22 cellular contexts compared by ENCODE assay signal in genomic region chr10:30709700-30710358, GRCh38.
DNase-seq lines count a peak whose midpoint lies in the region; ATAC-seq and TF ChIP-seq lines count a peak whose summit lies in the region.
"Had no signal": no experiment of that assay in that cellular context is flagged by ENCODE, and none has a peak within 500 bp of the region (broad histone marks: within the 10 kb centered on the region; RNA-seq: fewer than 3 reads in every experiment).

No MANE protein-coding gene starts in this region.

- no peaks in the 10 kb centered on the region for H3K9me3 ChIP-seq in CD8-positive, alpha-beta T cell (ENCODE audit: low read length)

- CTCF ChIA-PET in CD8-positive, alpha-beta T cell (lab: Charles Lee), result interaction anchor here (0.7 to 3.5 kb wide), 6 partner anchors 9 to 65 kb away, joined by 3 to 17 read pairs (median 5); no protein-coding TSS in a partner anchor

- H3K4me3 Mint-ChIP-seq in activated CD4-positive, alpha-beta T cell treated with anti-CD3 and anti-CD28 coated beads, Interleukin-2, amount 10 ng/mL, durations not matched to agents 24 days and 14 days, result no peak overlapping the region
- H3K4me3 Mint-ChIP-seq in stimulated activated naive CD8-positive, alpha-beta T cell treated with anti-CD3 and anti-CD28 coated beads, Interleukin-15, Interleukin-2, amounts not matched to agents 100 ng/mL and 50 ng/mL, for 24 hours, result no peak overlapping the region
- no peak overlapping the region for H3K4me3 Mint-ChIP-seq in stimulated activated naive CD8-positive, alpha-beta T cell treated with anti-CD3 and anti-CD28 coated beads, Interleukin-15, amount 100 ng/mL, for 72 hours
- no peak overlapping the region for H3K4me3 Mint-ChIP-seq in CD8-positive, alpha-beta T cell

- no peaks in the 10 kb centered on the region for H3K27me3 ChIP-seq in CD8-positive, alpha-beta T cell (ENCODE audit: insufficient read depth, low read length)

- no peak for TF ChIP-seq CTCF in CD8-positive, alpha-beta T cell (IDR thresholded peaks at IDR 0.05)

- peak overlapping the region; percentile 55 for H3K27ac Mint-ChIP-seq in activated CD4-positive, alpha-beta T cell treated with anti-CD3 and anti-CD28 coated beads, Interleukin-2, amount 10 ng/mL, durations not matched to agents 24 days and 14 days
- H3K27ac Mint-ChIP-seq in stimulated activated naive CD8-positive, alpha-beta T cell treated with anti-CD3 and anti-CD28 coated beads, Interleukin-15, Interleukin-2, amounts not matched to agents 100 ng/mL and 50 ng/mL, for 24 hours, result peak overlapping the region; percentile 56
- H3K27ac Mint-ChIP-seq in stimulated activated naive CD8-positive, alpha-beta T cell treated with anti-CD3 and anti-CD28 coated beads, Interleukin-15, amount 100 ng/mL, for 72 hours, result no peak overlapping the region
- H3K27ac Mint-ChIP-seq in CD8-positive, alpha-beta T cell, result no peak overlapping the region

- H3K4me3 ChIP-seq in CD8-positive, alpha-beta T cell (ENCODE audit: low read depth, low read length), result no peak overlapping the region

- peaks cover 22% of the 10 kb centered on the region for H3K4me1 Mint-ChIP-seq in activated CD4-positive, alpha-beta T cell treated with anti-CD3 and anti-CD28 coated beads, Interleukin-2, amount 10 ng/mL, durations not matched to agents 24 days and 14 days
- H3K4me1 Mint-ChIP-seq in stimulated activated naive CD8-positive, alpha-beta T cell treated with anti-CD3 and anti-CD28 coated beads, Interleukin-15, Interleukin-2, amounts not matched to agents 100 ng/mL and 50 ng/mL, for 24 hours (ENCODE audit: low read depth), result peaks cover 25% of the 10 kb centered on the region
- H3K4me1 Mint-ChIP-seq in stimulated activated naive CD8-positive, alpha-beta T cell treated with anti-CD3 and anti-CD28 coated beads, Interleukin-15, amount 100 ng/mL, for 72 hours, result peaks cover 27% of the 10 kb centered on the region
- H3K4me1 Mint-ChIP-seq in CD8-positive, alpha-beta T cell (ENCODE audit: low read depth), result peaks cover 13% of the 10 kb centered on the region

- intact Hi-C loops in activated CD4-positive, alpha-beta T cell treated with anti-CD3 and anti-CD28 coated beads, Interleukin-2, amount 10 ng/mL, durations not matched to agents 24 days and 14 days (cut with micrococcal nuclease), result loop anchor here (10.0 kb wide), 2 partner anchors 605 to 1215 kb away; partner anchors contain the start of genes ARHGAP12 and ZEB1
- intact Hi-C loops in CD8-positive, alpha-beta T cell (cut with DNase I, micrococcal nuclease), result loop anchor here (5.0 to 10.0 kb wide), 6 partner anchors 175 to 1745 kb away; partner anchors contain the start of genes ARHGAP12 (in 1 of the 2), ZEB1 (in 1 of the 2) and ZNF438 (in 1 of the 2)

- H3K36me3 Mint-ChIP-seq in activated CD4-positive, alpha-beta T cell treated with anti-CD3 and anti-CD28 coated beads, Interleukin-2, amount 10 ng/mL, durations not matched to agents 24 days and 14 days (ENCODE audit: low read depth), result peaks cover 17% of the 10 kb centered on the region
- peaks cover 19% of the 10 kb centered on the region for H3K36me3 Mint-ChIP-seq in stimulated activated naive CD8-positive, alpha-beta T cell treated with anti-CD3 and anti-CD28 coated beads, Interleukin-15, Interleukin-2, amounts not matched to agents 100 ng/mL and 50 ng/mL, for 24 hours (ENCODE audit: low read depth)
- H3K36me3 Mint-ChIP-seq in CD8-positive, alpha-beta T cell, result peaks cover 7% of the 10 kb centered on the region

- no peaks in the 10 kb centered on the region for H3K27me3 Mint-ChIP-seq in activated CD4-positive, alpha-beta T cell treated with anti-CD3 and anti-CD28 coated beads, Interleukin-2, amount 10 ng/mL, durations not matched to agents 24 days and 14 days
- no peaks in the 10 kb centered on the region for H3K27me3 Mint-ChIP-seq in stimulated activated naive CD8-positive, alpha-beta T cell treated with anti-CD3 and anti-CD28 coated beads, Interleukin-15, Interleukin-2, amounts not matched to agents 100 ng/mL and 50 ng/mL, for 24 hours
- no peaks in the 10 kb centered on the region for H3K27me3 Mint-ChIP-seq in stimulated activated naive CD8-positive, alpha-beta T cell treated with anti-CD3 and anti-CD28 coated beads, Interleukin-15, amount 100 ng/mL, for 72 hours
- no peaks in the 10 kb centered on the region for H3K27me3 Mint-ChIP-seq in CD8-positive, alpha-beta T cell (ENCODE audit: low read depth)

- no peak for DNase-seq in activated CD4-positive, alpha-beta T cell treated with anti-CD3 and anti-CD28 coated beads, Interleukin-2, amount 10 ng/mL, durations not matched to agents 24 days and 14 days
- no peak for DNase-seq in activated CD4-positive, alpha-beta T cell treated with anti-CD3 and anti-CD28 coated beads for 48 hours
- DNase-seq in stimulated activated naive CD8-positive, alpha-beta T cell treated with anti-CD3 and anti-CD28 coated beads, Interleukin-15, amount 100 ng/mL, for 72 hours, result no peak
- peak; percentile 31 for DNase-seq in myocyte (ENCODE audit: low read depth)
- DNase-seq in CD8-positive, alpha-beta T cell, result no peak
- no peak for DNase-seq in NCI-H1417 treated with DMSO at 0.1 percent for 48 hours (lab: John Stamatoyannopoulos, UW)
- DNase-seq: GDM1, GOT3, HCEC 1CT, NCI-H1105 treated with DMSO at 0.1 percent for 48 hours, NCI-H1694 treated with DMSO at 0.1 percent for 48 hours, NCI-H2081 treated with DMSO at 0.1 percent for 48 hours, NCI-H2171 treated with DMSO at 0.1 percent for 48 hours, NCI-H524 treated with DMSO at 0.1 percent for 48 hours, NCI-H82 had no signal

- H3K27ac ChIP-seq in CD8-positive, alpha-beta T cell (ENCODE audit: low read depth, low read length), result no peak overlapping the region
- H3K27ac ChIP-seq: 22Rv1, C4-2B, HL-60, KMS-11 had no signal

- no peak for ATAC-seq in stimulated activated naive CD8-positive, alpha-beta T cell treated with anti-CD3 and anti-CD28 coated beads, Interleukin-15, amount 100 ng/mL, for 72 hours
- no peak for ATAC-seq in CD8-positive, alpha-beta T cell
- ATAC-seq in esophagus mucosa, result no peak
- ATAC-seq: Right ventricle myocardium inferior had no signal

- peaks cover 16% of the 10 kb centered on the region for H3K4me1 ChIP-seq in CD8-positive, alpha-beta T cell (ENCODE audit: insufficient read depth, low read length)

- POLR2A ChIA-PET in CD8-positive, alpha-beta T cell (lab: Charles Lee), result no interaction called here

- H3K36me3 ChIP-seq in CD8-positive, alpha-beta T cell (ENCODE audit: insufficient read depth, low read length), result no peaks in the 10 kb centered on the region

- H3K9me3 Mint-ChIP-seq in activated CD4-positive, alpha-beta T cell treated with anti-CD3 and anti-CD28 coated beads, Interleukin-2, amount 10 ng/mL, durations not matched to agents 24 days and 14 days, result peaks cover 21% of the 10 kb centered on the region
- peaks cover 7% of the 10 kb centered on the region for H3K9me3 Mint-ChIP-seq in stimulated activated naive CD8-positive, alpha-beta T cell treated with anti-CD3 and anti-CD28 coated beads, Interleukin-15, Interleukin-2, amounts not matched to agents 100 ng/mL and 50 ng/mL, for 24 hours
- H3K9me3 Mint-ChIP-seq in stimulated activated naive CD8-positive, alpha-beta T cell treated with anti-CD3 and anti-CD28 coated beads, Interleukin-15, amount 100 ng/mL, for 72 hours, result peaks cover 25% of the 10 kb centered on the region in 2 donors
- H3K9me3 Mint-ChIP-seq in CD8-positive, alpha-beta T cell, result peaks cover 13% of the 10 kb centered on the region

Comparison
In these comparisons a context has a peak if more than half of its experiments do, and no peak if none do; other contexts are left out.
1. H3K27ac Mint-ChIP-seq: peak in activated CD4-positive, alpha-beta T cell treated with anti-CD3 and anti-CD28 coated beads, Interleukin-2, amount 10 ng/mL, durations not matched to agents 24 days and 14 days (single experiment) and stimulated activated naive CD8-positive, alpha-beta T cell treated with anti-CD3 and anti-CD28 coated beads, Interleukin-15, Interleukin-2, amounts not matched to agents 100 ng/mL and 50 ng/mL, for 24 hours (single experiment); none in stimulated activated naive CD8-positive, alpha-beta T cell treated with anti-CD3 and anti-CD28 coated beads, Interleukin-15, amount 100 ng/mL, for 72 hours (0 of 2) and CD8-positive, alpha-beta T cell (single experiment).